Comparison of ENCODE assay signal across 1 cellular context in the genomic region with DNA sequence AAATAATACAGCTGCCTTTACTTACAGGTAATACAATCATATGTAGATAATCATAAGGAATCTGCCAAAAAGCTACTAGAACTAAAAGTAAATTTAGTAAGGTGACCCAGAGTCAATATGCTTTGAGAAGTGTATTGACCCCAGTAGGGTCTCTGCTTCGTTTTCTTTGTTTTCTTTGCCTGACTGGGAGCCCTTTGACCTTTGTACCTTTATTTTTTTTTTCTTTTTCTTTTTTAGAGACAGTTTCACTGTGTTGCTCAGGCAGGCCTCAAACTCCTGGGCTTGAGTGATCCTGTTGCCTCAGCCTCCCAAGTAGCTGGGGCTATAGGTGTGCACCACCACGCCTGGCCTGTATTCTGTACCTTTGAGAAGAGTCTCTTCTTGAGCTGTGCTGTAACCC.
TF ChIP-seq lines count a peak whose summit lies in the region.

No MANE protein-coding gene starts in this region.

TF ChIP-seq in HepG2, 621 proteins besides CTCF, POLR2A, EP300 and RAD21 (continued from another document and continues in another):
- no peak for TF ChIP-seq THYN1 (CRISPR knock-in tag; IDR thresholded peaks at IDR 0.05; ENCODE audit: borderline replicate concordance, low read depth)
- TF ChIP-seq, protein P1, sequence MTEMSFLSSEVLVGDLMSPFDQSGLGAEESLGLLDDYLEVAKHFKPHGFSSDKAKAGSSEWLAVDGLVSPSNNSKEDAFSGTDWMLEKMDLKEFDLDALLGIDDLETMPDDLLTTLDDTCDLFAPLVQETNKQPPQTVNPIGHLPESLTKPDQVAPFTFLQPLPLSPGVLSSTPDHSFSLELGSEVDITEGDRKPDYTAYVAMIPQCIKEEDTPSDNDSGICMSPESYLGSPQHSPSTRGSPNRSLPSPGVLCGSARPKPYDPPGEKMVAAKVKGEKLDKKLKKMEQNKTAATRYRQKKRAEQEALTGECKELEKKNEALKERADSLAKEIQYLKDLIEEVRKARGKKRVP (CRISPR knock-in tag; IDR thresholded peaks at IDR 0.05), result no peak
- TF ChIP-seq TBP (CRISPR knock-in tag; IDR thresholded peaks at IDR 0.05), result no peak
- TF ChIP-seq ZNF556 (CRISPR knock-in tag; IDR thresholded peaks at IDR 0.05; ENCODE audit: borderline replicate concordance), result no peak; the same call in 1 of the 2 replicates
- TF ChIP-seq MEF2D (CRISPR knock-in tag; IDR thresholded peaks at IDR 0.05), result no peak
- TF ChIP-seq, protein P2, sequence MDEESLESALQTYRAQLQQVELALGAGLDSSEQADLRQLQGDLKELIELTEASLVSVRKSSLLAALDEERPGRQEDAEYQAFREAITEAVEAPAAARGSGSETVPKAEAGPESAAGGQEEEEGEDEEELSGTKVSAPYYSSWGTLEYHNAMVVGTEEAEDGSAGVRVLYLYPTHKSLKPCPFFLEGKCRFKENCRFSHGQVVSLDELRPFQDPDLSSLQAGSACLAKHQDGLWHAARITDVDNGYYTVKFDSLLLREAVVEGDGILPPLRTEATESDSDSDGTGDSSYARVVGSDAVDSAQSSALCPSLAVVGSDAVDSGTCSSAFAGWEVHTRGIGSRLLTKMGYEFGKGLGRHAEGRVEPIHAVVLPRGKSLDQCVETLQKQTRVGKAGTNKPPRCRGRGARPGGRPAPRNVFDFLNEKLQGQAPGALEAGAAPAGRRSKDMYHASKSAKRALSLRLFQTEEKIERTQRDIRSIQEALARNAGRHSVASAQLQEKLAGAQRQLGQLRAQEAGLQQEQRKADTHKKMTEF (CRISPR knock-in tag; IDR thresholded peaks at IDR 0.05), result peak; percentile 62; the same call in 1 of the 2 replicates
- no peak for TF ChIP-seq ZNF772 (CRISPR knock-in tag; IDR thresholded peaks at IDR 0.05)
- no peak for TF ChIP-seq NFKBIZ (CRISPR knock-in tag; IDR thresholded peaks at IDR 0.05)
- TF ChIP-seq ZFP36 (IDR thresholded peaks at IDR 0.05; ENCODE audit: borderline replicate concordance, low read depth, low read length, partially characterized antibody), result no peak
- TF ChIP-seq PRMT3 (CRISPR knock-in tag; IDR thresholded peaks at IDR 0.05; ENCODE audit: borderline replicate concordance, low read depth), result no peak
- no peak for TF ChIP-seq KDM5B (CRISPR knock-in tag; IDR thresholded peaks at IDR 0.05; ENCODE audit: borderline replicate concordance)
- TF ChIP-seq, protein P3, sequence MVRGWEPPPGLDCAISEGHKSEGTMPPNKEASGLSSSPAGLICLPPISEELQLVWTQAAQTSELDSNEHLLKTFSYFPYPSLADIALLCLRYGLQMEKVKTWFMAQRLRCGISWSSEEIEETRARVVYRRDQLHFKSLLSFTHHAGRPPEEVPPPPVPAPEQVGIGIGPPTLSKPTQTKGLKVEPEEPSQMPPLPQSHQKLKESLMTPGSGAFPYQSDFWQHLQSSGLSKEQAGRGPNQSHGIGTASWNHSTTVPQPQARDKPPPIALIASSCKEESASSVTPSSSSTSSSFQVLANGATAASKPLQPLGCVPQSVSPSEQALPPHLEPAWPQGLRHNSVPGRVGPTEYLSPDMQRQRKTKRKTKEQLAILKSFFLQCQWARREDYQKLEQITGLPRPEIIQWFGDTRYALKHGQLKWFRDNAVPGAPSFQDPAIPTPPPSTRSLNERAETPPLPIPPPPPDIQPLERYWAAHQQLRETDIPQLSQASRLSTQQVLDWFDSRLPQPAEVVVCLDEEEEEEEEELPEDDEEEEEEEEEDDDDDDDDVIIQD (CRISPR knock-in tag; IDR thresholded peaks at IDR 0.05; ENCODE audit: low read depth), result no peak
- TF ChIP-seq, protein P4, sequence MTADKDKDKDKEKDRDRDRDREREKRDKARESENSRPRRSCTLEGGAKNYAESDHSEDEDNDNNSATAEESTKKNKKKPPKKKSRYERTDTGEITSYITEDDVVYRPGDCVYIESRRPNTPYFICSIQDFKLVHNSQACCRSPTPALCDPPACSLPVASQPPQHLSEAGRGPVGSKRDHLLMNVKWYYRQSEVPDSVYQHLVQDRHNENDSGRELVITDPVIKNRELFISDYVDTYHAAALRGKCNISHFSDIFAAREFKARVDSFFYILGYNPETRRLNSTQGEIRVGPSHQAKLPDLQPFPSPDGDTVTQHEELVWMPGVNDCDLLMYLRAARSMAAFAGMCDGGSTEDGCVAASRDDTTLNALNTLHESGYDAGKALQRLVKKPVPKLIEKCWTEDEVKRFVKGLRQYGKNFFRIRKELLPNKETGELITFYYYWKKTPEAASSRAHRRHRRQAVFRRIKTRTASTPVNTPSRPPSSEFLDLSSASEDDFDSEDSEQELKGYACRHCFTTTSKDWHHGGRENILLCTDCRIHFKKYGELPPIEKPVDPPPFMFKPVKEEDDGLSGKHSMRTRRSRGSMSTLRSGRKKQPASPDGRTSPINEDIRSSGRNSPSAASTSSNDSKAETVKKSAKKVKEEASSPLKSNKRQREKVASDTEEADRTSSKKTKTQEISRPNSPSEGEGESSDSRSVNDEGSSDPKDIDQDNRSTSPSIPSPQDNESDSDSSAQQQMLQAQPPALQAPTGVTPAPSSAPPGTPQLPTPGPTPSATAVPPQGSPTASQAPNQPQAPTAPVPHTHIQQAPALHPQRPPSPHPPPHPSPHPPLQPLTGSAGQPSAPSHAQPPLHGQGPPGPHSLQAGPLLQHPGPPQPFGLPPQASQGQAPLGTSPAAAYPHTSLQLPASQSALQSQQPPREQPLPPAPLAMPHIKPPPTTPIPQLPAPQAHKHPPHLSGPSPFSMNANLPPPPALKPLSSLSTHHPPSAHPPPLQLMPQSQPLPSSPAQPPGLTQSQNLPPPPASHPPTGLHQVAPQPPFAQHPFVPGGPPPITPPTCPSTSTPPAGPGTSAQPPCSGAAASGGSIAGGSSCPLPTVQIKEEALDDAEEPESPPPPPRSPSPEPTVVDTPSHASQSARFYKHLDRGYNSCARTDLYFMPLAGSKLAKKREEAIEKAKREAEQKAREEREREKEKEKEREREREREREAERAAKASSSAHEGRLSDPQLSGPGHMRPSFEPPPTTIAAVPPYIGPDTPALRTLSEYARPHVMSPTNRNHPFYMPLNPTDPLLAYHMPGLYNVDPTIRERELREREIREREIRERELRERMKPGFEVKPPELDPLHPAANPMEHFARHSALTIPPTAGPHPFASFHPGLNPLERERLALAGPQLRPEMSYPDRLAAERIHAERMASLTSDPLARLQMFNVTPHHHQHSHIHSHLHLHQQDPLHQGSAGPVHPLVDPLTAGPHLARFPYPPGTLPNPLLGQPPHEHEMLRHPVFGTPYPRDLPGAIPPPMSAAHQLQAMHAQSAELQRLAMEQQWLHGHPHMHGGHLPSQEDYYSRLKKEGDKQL (CRISPR knock-in tag; IDR thresholded peaks at IDR 0.05; ENCODE audit: low read depth), result peak; percentile 62; the same call in 1 of the 2 replicates
- TF ChIP-seq NFYC (CRISPR knock-in tag; IDR thresholded peaks at IDR 0.05), result no peak
- no peak for TF ChIP-seq ZNF850 (CRISPR knock-in tag; conservative IDR thresholded peaks at IDR 0.05)
- TF ChIP-seq, protein P5, sequence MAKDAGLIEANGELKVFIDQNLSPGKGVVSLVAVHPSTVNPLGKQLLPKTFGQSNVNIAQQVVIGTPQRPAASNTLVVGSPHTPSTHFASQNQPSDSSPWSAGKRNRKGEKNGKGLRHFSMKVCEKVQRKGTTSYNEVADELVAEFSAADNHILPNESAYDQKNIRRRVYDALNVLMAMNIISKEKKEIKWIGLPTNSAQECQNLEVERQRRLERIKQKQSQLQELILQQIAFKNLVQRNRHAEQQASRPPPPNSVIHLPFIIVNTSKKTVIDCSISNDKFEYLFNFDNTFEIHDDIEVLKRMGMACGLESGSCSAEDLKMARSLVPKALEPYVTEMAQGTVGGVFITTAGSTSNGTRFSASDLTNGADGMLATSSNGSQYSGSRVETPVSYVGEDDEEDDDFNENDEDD (CRISPR knock-in tag; IDR thresholded peaks at IDR 0.05; ENCODE audit: borderline replicate concordance), result no peak
- no peak for TF ChIP-seq PHB2 (IDR thresholded peaks at IDR 0.05; ENCODE audit: partially characterized antibody)
- TF ChIP-seq, protein P6, sequence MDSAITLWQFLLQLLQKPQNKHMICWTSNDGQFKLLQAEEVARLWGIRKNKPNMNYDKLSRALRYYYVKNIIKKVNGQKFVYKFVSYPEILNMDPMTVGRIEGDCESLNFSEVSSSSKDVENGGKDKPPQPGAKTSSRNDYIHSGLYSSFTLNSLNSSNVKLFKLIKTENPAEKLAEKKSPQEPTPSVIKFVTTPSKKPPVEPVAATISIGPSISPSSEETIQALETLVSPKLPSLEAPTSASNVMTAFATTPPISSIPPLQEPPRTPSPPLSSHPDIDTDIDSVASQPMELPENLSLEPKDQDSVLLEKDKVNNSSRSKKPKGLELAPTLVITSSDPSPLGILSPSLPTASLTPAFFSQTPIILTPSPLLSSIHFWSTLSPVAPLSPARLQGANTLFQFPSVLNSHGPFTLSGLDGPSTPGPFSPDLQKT (CRISPR knock-in tag; IDR thresholded peaks at IDR 0.05; ENCODE audit: borderline replicate concordance), result no peak
- TF ChIP-seq GABPA (IDR thresholded peaks at IDR 0.05; ENCODE audit: low read depth, low read length), result no peak
- TF ChIP-seq GABPA (CRISPR knock-in tag; IDR thresholded peaks at IDR 0.05; ENCODE audit: low read depth), result no peak
- no peak for TF ChIP-seq STAG1 (CRISPR knock-in tag; IDR thresholded peaks at IDR 0.05)
- TF ChIP-seq CHD2 (IDR thresholded peaks at IDR 0.05; ENCODE audit: low read depth, low read length), result no peak
- TF ChIP-seq RCOR2 (CRISPR knock-in tag; IDR thresholded peaks at IDR 0.05), result no peak
- TF ChIP-seq, protein P7, sequence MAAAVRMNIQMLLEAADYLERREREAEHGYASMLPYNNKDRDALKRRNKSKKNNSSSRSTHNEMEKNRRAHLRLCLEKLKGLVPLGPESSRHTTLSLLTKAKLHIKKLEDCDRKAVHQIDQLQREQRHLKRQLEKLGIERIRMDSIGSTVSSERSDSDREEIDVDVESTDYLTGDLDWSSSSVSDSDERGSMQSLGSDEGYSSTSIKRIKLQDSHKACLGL (CRISPR knock-in tag; IDR thresholded peaks at IDR 0.05), result no peak
- TF ChIP-seq ATF1 (CRISPR knock-in tag; IDR thresholded peaks at IDR 0.05), result no peak
- TF ChIP-seq RXRA (CRISPR knock-in tag; IDR thresholded peaks at IDR 0.05), result no peak
- TF ChIP-seq, protein P8, sequence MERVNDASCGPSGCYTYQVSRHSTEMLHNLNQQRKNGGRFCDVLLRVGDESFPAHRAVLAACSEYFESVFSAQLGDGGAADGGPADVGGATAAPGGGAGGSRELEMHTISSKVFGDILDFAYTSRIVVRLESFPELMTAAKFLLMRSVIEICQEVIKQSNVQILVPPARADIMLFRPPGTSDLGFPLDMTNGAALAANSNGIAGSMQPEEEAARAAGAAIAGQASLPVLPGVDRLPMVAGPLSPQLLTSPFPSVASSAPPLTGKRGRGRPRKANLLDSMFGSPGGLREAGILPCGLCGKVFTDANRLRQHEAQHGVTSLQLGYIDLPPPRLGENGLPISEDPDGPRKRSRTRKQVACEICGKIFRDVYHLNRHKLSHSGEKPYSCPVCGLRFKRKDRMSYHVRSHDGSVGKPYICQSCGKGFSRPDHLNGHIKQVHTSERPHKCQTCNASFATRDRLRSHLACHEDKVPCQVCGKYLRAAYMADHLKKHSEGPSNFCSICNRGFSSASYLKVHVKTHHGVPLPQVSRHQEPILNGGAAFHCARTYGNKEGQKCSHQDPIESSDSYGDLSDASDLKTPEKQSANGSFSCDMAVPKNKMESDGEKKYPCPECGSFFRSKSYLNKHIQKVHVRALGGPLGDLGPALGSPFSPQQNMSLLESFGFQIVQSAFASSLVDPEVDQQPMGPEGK (CRISPR knock-in tag; IDR thresholded peaks at IDR 0.05), result no peak
- TF ChIP-seq ZNF550 (CRISPR knock-in tag; IDR thresholded peaks at IDR 0.05; ENCODE audit: borderline replicate concordance), result no peak
- TF ChIP-seq ZFP62 (CRISPR knock-in tag; IDR thresholded peaks at IDR 0.05), result no peak
- no peak for TF ChIP-seq TP53 (CRISPR knock-in tag; conservative IDR thresholded peaks at IDR 0.05)
- TF ChIP-seq PTBP1 (IDR thresholded peaks at IDR 0.05; ENCODE audit: low read depth, low read length, poor library complexity, severe bottlenecking), result no peak
- no peak for TF ChIP-seq EZH2 (conservative IDR thresholded peaks at IDR 0.05; ENCODE audit: low read depth, low read length)
- 0 out of 2 replicates have a peak, but pooled peaks have one; percentile 13 for TF ChIP-seq POGZ (CRISPR knock-in tag; IDR thresholded peaks at IDR 0.05)
- TF ChIP-seq NAIF1 (CRISPR knock-in tag; IDR thresholded peaks at IDR 0.05; ENCODE audit: borderline replicate concordance), result no peak
- TF ChIP-seq ZBTB3 (CRISPR knock-in tag; IDR thresholded peaks at IDR 0.05; ENCODE audit: borderline replicate concordance, low read depth), result no peak
- no peak for TF ChIP-seq ZNF230 (CRISPR knock-in tag; IDR thresholded peaks at IDR 0.05)
- no peak for TF ChIP-seq DR1 (CRISPR knock-in tag; IDR thresholded peaks at IDR 0.05)
- TF ChIP-seq ZSCAN22 (CRISPR knock-in tag; IDR thresholded peaks at IDR 0.05), result no peak
- no peak for TF ChIP-seq ZNF674 (CRISPR knock-in tag; IDR thresholded peaks at IDR 0.05; ENCODE audit: low read depth)
- TF ChIP-seq, protein P9, sequence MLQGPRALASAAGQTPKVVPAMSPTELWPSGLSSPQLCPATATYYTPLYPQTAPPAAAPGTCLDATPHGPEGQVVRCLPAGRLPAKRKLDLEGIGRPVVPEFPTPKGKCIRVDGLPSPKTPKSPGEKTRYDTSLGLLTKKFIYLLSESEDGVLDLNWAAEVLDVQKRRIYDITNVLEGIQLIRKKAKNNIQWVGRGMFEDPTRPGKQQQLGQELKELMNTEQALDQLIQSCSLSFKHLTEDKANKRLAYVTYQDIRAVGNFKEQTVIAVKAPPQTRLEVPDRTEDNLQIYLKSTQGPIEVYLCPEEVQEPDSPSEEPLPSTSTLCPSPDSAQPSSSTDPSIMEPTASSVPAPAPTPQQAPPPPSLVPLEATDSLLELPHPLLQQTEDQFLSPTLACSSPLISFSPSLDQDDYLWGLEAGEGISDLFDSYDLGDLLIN (CRISPR knock-in tag; IDR thresholded peaks at IDR 0.05; ENCODE audit: borderline replicate concordance), result no peak
- TF ChIP-seq ZMAT3 (CRISPR knock-in tag; conservative IDR thresholded peaks at IDR 0.05), result no peak
- TF ChIP-seq RARG (CRISPR knock-in tag; IDR thresholded peaks at IDR 0.05; ENCODE audit: low read depth), result no peak
- TF ChIP-seq, protein P10, sequence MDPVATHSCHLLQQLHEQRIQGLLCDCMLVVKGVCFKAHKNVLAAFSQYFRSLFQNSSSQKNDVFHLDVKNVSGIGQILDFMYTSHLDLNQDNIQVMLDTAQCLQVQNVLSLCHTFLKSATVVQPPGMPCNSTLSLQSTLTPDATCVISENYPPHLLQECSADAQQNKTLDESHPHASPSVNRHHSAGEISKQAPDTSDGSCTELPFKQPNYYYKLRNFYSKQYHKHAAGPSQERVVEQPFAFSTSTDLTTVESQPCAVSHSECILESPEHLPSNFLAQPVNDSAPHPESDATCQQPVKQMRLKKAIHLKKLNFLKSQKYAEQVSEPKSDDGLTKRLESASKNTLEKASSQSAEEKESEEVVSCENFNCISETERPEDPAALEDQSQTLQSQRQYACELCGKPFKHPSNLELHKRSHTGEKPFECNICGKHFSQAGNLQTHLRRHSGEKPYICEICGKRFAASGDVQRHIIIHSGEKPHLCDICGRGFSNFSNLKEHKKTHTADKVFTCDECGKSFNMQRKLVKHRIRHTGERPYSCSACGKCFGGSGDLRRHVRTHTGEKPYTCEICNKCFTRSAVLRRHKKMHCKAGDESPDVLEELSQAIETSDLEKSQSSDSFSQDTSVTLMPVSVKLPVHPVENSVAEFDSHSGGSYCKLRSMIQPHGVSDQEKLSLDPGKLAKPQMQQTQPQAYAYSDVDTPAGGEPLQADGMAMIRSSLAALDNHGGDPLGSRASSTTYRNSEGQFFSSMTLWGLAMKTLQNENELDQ (CRISPR knock-in tag; IDR thresholded peaks at IDR 0.05; ENCODE audit: borderline replicate concordance), result no peak
- peak; percentile 37; the same call in 1 of the 2 replicates for TF ChIP-seq TBX3 (IDR thresholded peaks at IDR 0.05; ENCODE audit: borderline replicate concordance)
- peak; percentile 43; the same call in 1 of the 2 replicates for TF ChIP-seq NCOA2 (CRISPR knock-in tag; IDR thresholded peaks at IDR 0.05)
- no peak for TF ChIP-seq FIP1L1 (IDR thresholded peaks at IDR 0.05; ENCODE audit: borderline replicate concordance, insufficient read depth, low read depth, low read length)
- peak; percentile 56 for TF ChIP-seq RARA (CRISPR knock-in tag; IDR thresholded peaks at IDR 0.05)
- TF ChIP-seq ZNF816 (CRISPR knock-in tag; IDR thresholded peaks at IDR 0.05; ENCODE audit: borderline replicate concordance), result no peak
